ENCODE assay signal across 8 cellular contexts in genomic region chr4:153465583-153465921, GRCh38. TPM values are rescaled to one million over a fixed set of nuclear protein-coding genes. Genes with fewer than 3 reads are reported as not detected.
DNase-seq lines count a peak whose midpoint lies in the region; ATAC-seq and TF ChIP-seq lines count a peak whose summit lies in the region.

No MANE protein-coding gene starts in this region.

- peak overlapping the region; percentile 37 for H3K27ac ChIP-seq in fibroblast of lung (ENCODE audit: insufficient read depth, low read length)
- peak overlapping the region; percentile 70 for H3K27ac ChIP-seq in naive thymus-derived CD4-positive, alpha-beta T cell (ENCODE audit: low read depth, low read length)

- no peaks in the 10 kb centered on the region for H3K36me3 ChIP-seq in fibroblast of lung (ENCODE audit: control insufficient read depth, insufficient read depth, low read length)
- H3K36me3 ChIP-seq in naive thymus-derived CD4-positive, alpha-beta T cell (ENCODE audit: control insufficient read depth in 2 of 3, insufficient read depth in 3 of 3, low read length in 3 of 3) = peaks cover 0 to 12% (median 0%) of the 10 kb centered on the region in 3 experiments

- intact Hi-C loops in naive thymus-derived CD4-positive, alpha-beta T cell (cut with micrococcal nuclease) = loop anchor here (1.0 to 10.0 kb wide), 4 partner anchors 15 to 289 kb away; no protein-coding TSS in a partner anchor

- H4K20me1 ChIP-seq in fibroblast of lung (ENCODE audit: control insufficient read depth, extremely low read depth, insufficient read depth, low read length) = no peaks in the 10 kb centered on the region

- peaks cover 5% of the 10 kb centered on the region for H3K79me2 ChIP-seq in fibroblast of lung (ENCODE audit: control insufficient read depth, insufficient read depth, low read length)

- no peaks in the 10 kb centered on the region for H3K27me3 ChIP-seq in fibroblast of lung (ENCODE audit: control insufficient read depth, insufficient read depth, low read length)
- H3K27me3 ChIP-seq in naive thymus-derived CD4-positive, alpha-beta T cell (ENCODE audit: control insufficient read depth in 2 of 2, insufficient read depth in 2 of 2, low read length in 2 of 2) = no peaks in the 10 kb centered on the region

- no peaks in the 10 kb centered on the region for H3K9me3 Mint-ChIP-seq in naive thymus-derived CD4-positive, alpha-beta T cell

- peak overlapping the region; percentile 89 for H2AFZ ChIP-seq in fibroblast of lung (ENCODE audit: low read length)

- POLR2A ChIA-PET in naive thymus-derived CD4-positive, alpha-beta T cell (lab: Charles Lee) = interaction anchor here (0.6 to 10.5 kb wide), 25 partner anchors 10 to 351 kb away, joined by 3 to 122 read pairs (median 8); no protein-coding TSS in a partner anchor

- peak overlapping the region; percentile 52 for H3K9ac ChIP-seq in fibroblast of lung (ENCODE audit: insufficient read depth, low read length)

- no peaks in the 10 kb centered on the region for H3K27me3 Mint-ChIP-seq in naive thymus-derived CD4-positive, alpha-beta T cell

- CTCF ChIA-PET in naive thymus-derived CD4-positive, alpha-beta T cell (lab: Charles Lee) = interaction anchor here (0.6 to 3.4 kb wide), 13 partner anchors 9 to 150 kb away, joined by 3 to 35 read pairs (median 4); no protein-coding TSS in a partner anchor

- H3K4me1 ChIP-seq in fibroblast of lung (ENCODE audit: control insufficient read depth, extremely low read depth, insufficient read depth, low read length) = peaks cover 4% of the 10 kb centered on the region
- H3K4me1 ChIP-seq in naive thymus-derived CD4-positive, alpha-beta T cell (ENCODE audit: control insufficient read depth in 2 of 2, insufficient read depth in 2 of 2, low read length in 2 of 2) = peaks cover 22 to 24% of the 10 kb centered on the region in 2 donors

- DNase-seq in CD1c-positive myeloid dendritic cell (ENCODE audit: extremely low spot score) (peak; percentile 30), fibroblast of lung (ENCODE audit: low read depth in 2 of 2) (peak; percentile 59 to 74), mesenteric fat pad (ENCODE audit: low spot score) (no peak)
- DNase-seq in Jurkat, Clone E6-1 (ENCODE audit: low read depth, low spot score) = no peak
- DNase-seq in activated CD4-positive, alpha-beta T cell treated with anti-CD3 and anti-CD28 coated beads for 4 hours = peak; percentile 23 to 31
- peak in 2 of 9 donors; percentile 35 to 42 for DNase-seq in naive thymus-derived CD4-positive, alpha-beta T cell

- peaks cover 0 to 21% (median 8%) of the 10 kb centered on the region in 5 donors for H3K36me3 Mint-ChIP-seq in naive thymus-derived CD4-positive, alpha-beta T cell

- H3K9me3 ChIP-seq in fibroblast of lung (ENCODE audit: control insufficient read depth, insufficient read depth, low read depth, low read length) = no peaks in the 10 kb centered on the region
- no peaks in the 10 kb centered on the region for H3K9me3 ChIP-seq in naive thymus-derived CD4-positive, alpha-beta T cell (ENCODE audit: control insufficient read depth in 2 of 3, low read length in 3 of 3)

- peak overlapping the region; percentile 88 to 95 (median 93) for H3K4me3 Mint-ChIP-seq in naive thymus-derived CD4-positive, alpha-beta T cell

- H3K27ac Mint-ChIP-seq in naive thymus-derived CD4-positive, alpha-beta T cell = peak overlapping the region; percentile 83 to 98 (median 92)

- peak overlapping the region; percentile 86 for H3K4me2 ChIP-seq in fibroblast of lung (ENCODE audit: extremely low read depth, insufficient read depth, low read length)

- peak; percentile 7 for ATAC-seq in GM19023 (IDR thresholded peaks at IDR 0.05; ENCODE audit: unreplicated experiment)
- peak; percentile 3 for ATAC-seq in naive thymus-derived CD4-positive, alpha-beta T cell
- no peak for ATAC-seq in GM21576 (IDR thresholded peaks at IDR 0.05; ENCODE audit: unreplicated experiment)

- peaks cover 24 to 54% (median 38%) of the 10 kb centered on the region in 7 donors for H3K4me1 Mint-ChIP-seq in naive thymus-derived CD4-positive, alpha-beta T cell

- H3K4me3 ChIP-seq in Jurkat, Clone E6-1 (ENCODE audit: low read length) = peak overlapping the region; percentile 60
- peak overlapping the region; percentile 54 to 90 (median 60) for H3K4me3 ChIP-seq in fibroblast of lung (replicated peaks in 1 of 4; ENCODE audit: control extremely low read depth in 1 of 4, insufficient read depth in 1 of 4, low read depth in 3 of 4, low read length in 4 of 4)
- H3K4me3 ChIP-seq in naive thymus-derived CD4-positive, alpha-beta T cell (ENCODE audit: low read length) = peak overlapping the region; percentile 75

- TF ChIP-seq CTCF in fibroblast of lung (conservative IDR thresholded peaks at IDR 0.05 in 1 of 2, IDR thresholded peaks at IDR 0.05 in 1 of 2; ENCODE audit: low read depth in 1 of 2, low read length in 2 of 2) = peak in 1 of 2 donors; percentile 38

RNA-seq across cellular contexts. Expression of gene TMEM131L, which starts 0.6 kb away (rescaled TPM):
- polyA plus RNA-seq in Jurkat, Clone E6-1 (2012; ENCODE audit: insufficient read depth, insufficient read length) = 31.0 TPM
- 7.2 and 15.0 TPM in 2 replicates for total RNA-seq in fibroblast of lung
- polyA plus RNA-seq in fibroblast of lung = 7.7 and 12.5 TPM in 2 replicates
- polyA plus RNA-seq in fibroblast of lung (2012) = 7.3 and 10.5 TPM in 2 replicates
- 8.1 and 22.0 TPM in 2 replicates for polyA minus RNA-seq in fibroblast of lung (ENCODE audit: low replicate concordance)
- total RNA-seq in naive thymus-derived CD4-positive, alpha-beta T cell = 100 to 1,000 TPM in 2 of 5 experiments, 10 to 100 TPM in 3; 45.8 to 111 (median 97.7) TPM
- polyA plus RNA-seq in naive thymus-derived CD4-positive, alpha-beta T cell = 10 to 100 TPM; 45.7 to 59.9 TPM
- 27.0 TPM for total RNA-seq in mesenteric fat pad

Comparison
In these comparisons a context has a peak if more than half of its experiments do, and no peak if none do; other contexts are left out.
1. DNase-seq: peak in CD1c-positive myeloid dendritic cell (single experiment), activated CD4-positive, alpha-beta T cell treated with anti-CD3 and anti-CD28 coated beads for 4 hours (2 of 2) and fibroblast of lung (2 of 2); none in Jurkat, Clone E6-1 (single experiment) and mesenteric fat pad (single experiment).
2. Peak in every context shown above with its lines, with median percentiles within 50 percentile points of each other: H3K4me3 ChIP-seq.